Comparison of ENCODE assay signal across 8 cellular contexts in the genomic region with DNA sequence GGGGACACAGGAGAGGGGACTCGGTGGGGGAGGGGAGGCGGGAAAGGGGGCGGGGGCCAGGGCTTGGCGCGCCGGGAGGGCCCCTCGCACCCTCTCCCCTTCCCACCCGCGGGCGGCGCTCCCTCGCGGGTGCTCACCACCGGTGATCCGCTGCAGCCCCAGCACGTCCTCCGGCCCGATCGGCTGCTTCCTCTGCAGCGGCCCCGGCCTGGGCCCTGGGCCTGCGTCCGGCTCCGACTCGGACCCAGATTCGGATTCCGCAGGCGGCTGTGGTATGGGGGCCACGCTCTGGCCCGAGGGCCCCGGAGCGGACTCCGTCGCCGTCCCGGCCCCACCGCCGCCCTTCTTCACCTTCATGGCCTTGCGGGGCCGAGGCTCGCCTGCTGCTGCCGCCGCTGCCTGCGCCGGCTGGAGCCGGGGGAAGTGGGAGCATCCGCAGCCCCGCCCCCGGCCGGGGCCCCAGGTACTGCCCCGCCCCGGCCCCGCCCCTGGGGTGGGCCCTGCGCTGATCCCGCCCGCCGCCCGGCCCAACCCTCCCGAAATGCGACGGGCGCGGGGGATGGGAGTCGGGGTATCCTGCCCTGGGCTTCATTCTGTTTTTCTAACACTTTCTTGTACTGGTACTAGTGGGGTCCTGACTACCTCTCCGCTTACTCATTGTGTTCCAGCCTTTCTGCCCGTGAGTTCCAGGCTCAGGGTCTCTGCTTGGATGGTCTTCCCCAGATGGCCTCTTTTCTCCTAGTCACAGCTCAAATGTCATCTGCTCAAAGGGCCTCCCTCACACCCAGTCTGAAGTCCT. TPM values are rescaled to one million over a fixed set of nuclear protein-coding genes. Genes with fewer than 3 reads are reported as not detected.
DNase-seq lines count a peak whose midpoint lies in the region; ATAC-seq, FAIRE-seq and TF ChIP-seq lines count a peak whose summit lies in the region.

Gene UNC119 (minus strand): TSS at position 424 of the 799 bp plus-strand sequence. CDS start 67 bp downstream, at position 357.

- peaks cover 48 to 63% (median 52%) of the 10 kb centered on the region in 3 donors for H3K4me1 Mint-ChIP-seq in T-cell

- POLR2A ChIA-PET in T-cell (lab: Charles Lee): interaction anchor here (0.6 to 0.8 kb wide), 3 partner anchors 14 to 1018 kb away, joined by 3 to 14 read pairs (median 4); no protein-coding TSS in a partner anchor

- H3K27me3 ChIP-seq in MG63: no peaks in the 10 kb centered on the region
- H3K27me3 ChIP-seq in adrenal gland: no peaks in the 10 kb centered on the region
- H3K27me3 ChIP-seq in left ventricle myocardium inferior (ENCODE audit: low read depth): no peaks in the 10 kb centered on the region
- H3K27me3 ChIP-seq in prostate gland (replicated peaks; ENCODE audit: insufficient read depth): no peaks in the 10 kb centered on the region
- no peaks in the 10 kb centered on the region for H3K27me3 ChIP-seq in upper lobe of right lung

- FAIRE-seq in D721Med (lab: Jason Lieb, UNC): no peak

- 2% methylated on average over 16 to 66 of the region's 66 CpGs for WGBS in adrenal gland, 4 donors
- WGBS in prostate gland: 1% methylated on average over 64 of the region's 66 CpGs

- H3K4me3 Mint-ChIP-seq in T-cell: peak within 1 kb of the TSS; percentile 88 to 97 (median 90)

- peak; percentile 36 for ATAC-seq in GM21576 (IDR thresholded peaks at IDR 0.05; ENCODE audit: unreplicated experiment)
- ATAC-seq in T-cell (replicated peaks in 1 of 4): peak; percentile 77 to 93 (median 88)
- ATAC-seq in upper lobe of right lung: peak; percentile 92

- peaks cover 36% of the 10 kb centered on the region for H3K36me3 Mint-ChIP-seq in T-cell

- H3K9me3 Mint-ChIP-seq in T-cell: no peaks in the 10 kb centered on the region

- no peak for TF ChIP-seq CTCF in D721Med (IDR thresholded peaks at IDR 0.05; ENCODE audit: insufficient read depth, missing control alignments)
- TF ChIP-seq CTCF in adrenal gland (IDR thresholded peaks at IDR 0.05): no peak
- no peak for TF ChIP-seq CTCF in left ventricle myocardium inferior (IDR thresholded peaks at IDR 0.05; ENCODE audit: borderline replicate concordance)
- TF ChIP-seq CTCF in prostate gland (IDR thresholded peaks at IDR 0.05): no peak
- no peak for TF ChIP-seq CTCF in upper lobe of right lung (IDR thresholded peaks at IDR 0.05)

- H3K27ac ChIP-seq in adrenal gland (peak within 1 kb of the TSS in 3 of 5 donors; percentile 62 to 72 (median 69)), left ventricle myocardium inferior (replicated peaks) (peak within 1 kb of the TSS; percentile 81), prostate gland (peak within 1 kb of the TSS; percentile 37 to 68), upper lobe of right lung (peak within 1 kb of the TSS; percentile 74)

- TF ChIP-seq POLR2A in adrenal gland (IDR thresholded peaks at IDR 0.05) (peak; percentile 55 to 64), prostate gland (IDR thresholded peaks at IDR 0.05) (peak; percentile 81)

- intact Hi-C loops in adrenal gland (cut with DNase I) (no loop called here), left ventricle myocardium inferior (cut with micrococcal nuclease) (no loop called here), prostate gland (cut with DNase I) (no loop called here), upper lobe of right lung (cut with DNase I) (no loop called here)

- H3K4me3 ChIP-seq in MG63 (peak within 1 kb of the TSS; percentile 93), adrenal gland (peak within 1 kb of the TSS in 3 of 4 donors; percentile 65 to 93 (median 79)), left ventricle myocardium inferior (peak within 1 kb of the TSS; percentile 96), prostate gland (peak within 1 kb of the TSS; percentile 60 to 93), upper lobe of right lung (peak within 1 kb of the TSS; percentile 86)

- H3K27me3 Mint-ChIP-seq in T-cell: no peaks in the 10 kb centered on the region

- H3K27ac Mint-ChIP-seq in T-cell: peak within 1 kb of the TSS; percentile 90 to 93

- CTCF ChIA-PET in T-cell (lab: Charles Lee): no interaction called here

- H3K36me3 ChIP-seq in MG63 (peaks cover 34% of the 10 kb centered on the region), adrenal gland (replicated peaks in 1 of 2) (peaks cover 0 to 40% of the 10 kb centered on the region in 2 donors), left ventricle myocardium inferior (peaks cover 39% of the 10 kb centered on the region), prostate gland (peaks cover 0 to 5% of the 10 kb centered on the region in 2 donors), upper lobe of right lung (peaks cover 40% of the 10 kb centered on the region)

- no peaks in the 10 kb centered on the region for H3K9me3 ChIP-seq in MG63
- H3K9me3 ChIP-seq in adrenal gland (replicated peaks in 1 of 3): no peaks in the 10 kb centered on the region
- no peaks in the 10 kb centered on the region for H3K9me3 ChIP-seq in left ventricle myocardium inferior (replicated peaks)
- H3K9me3 ChIP-seq in prostate gland: no peaks in the 10 kb centered on the region
- no peaks in the 10 kb centered on the region for H3K9me3 ChIP-seq in upper lobe of right lung

- H3K4me1 ChIP-seq in adrenal gland (replicated peaks in 1 of 2): peaks cover 7 to 22% of the 10 kb centered on the region in 2 donors
- H3K4me1 ChIP-seq in left ventricle myocardium inferior: peaks cover 53% of the 10 kb centered on the region
- no peaks in the 10 kb centered on the region for H3K4me1 ChIP-seq in prostate gland (replicated peaks)
- H3K4me1 ChIP-seq in upper lobe of right lung: peaks cover 26% of the 10 kb centered on the region

- DNase-seq in D721Med (ENCODE audit: insufficient read length, low spot score) (peak; percentile 81), MG63 (peak; percentile 77), T-cell (peak; percentile 48 to 83 (median 72)), adrenal gland (peak; percentile 67 to 83 (median 80)), left ventricle myocardium inferior (peak; percentile 85), prostate gland (ENCODE audit: low spot score) (peak; percentile 73), upper lobe of right lung (peak; percentile 92)

RNA-seq across cellular contexts. Expression of gene UNC119, which starts in this region (rescaled TPM):
- total RNA-seq in MG63 (2014; rRNA removed; shearing (Covaris generic); ENCODE audit: low replicate concordance): 20.8 and 36.4 TPM in 2 replicates
- total RNA-seq in T-cell: 10 to 100 TPM; 37.7 to 51.7 (median 44.5) TPM
- total RNA-seq in adrenal gland: 10 to 100 TPM; 26.7 to 80.8 (median 38.8) TPM
- polyA plus RNA-seq in adrenal gland: 10 to 100 TPM; 28.3 to 47.7 (median 36.1) TPM
- 22.5 TPM for total RNA-seq in left ventricle myocardium inferior
- 100 to 1,000 TPM in 1 of 2 donors, 10 to 100 TPM in 1; 51.1 to 154 TPM for total RNA-seq in prostate gland
- 22.7 TPM for total RNA-seq in upper lobe of right lung

Comparison
In these comparisons a context has a peak if more than half of its experiments do, and no peak if none do; other contexts are left out.
1. Peak in every context shown above with its lines: DNase-seq, ATAC-seq, H3K4me3 ChIP-seq and H3K27ac ChIP-seq.
2. ATAC-seq: peak in every context shown above with its lines; median percentile 92 in upper lobe of right lung; 88 in T-cell; 36 in GM21576.